15 cellular contexts compared by ENCODE assay signal in genomic region chr3:15845475-15845874, GRCh38.
DNase-seq lines count a peak whose midpoint lies in the region; ATAC-seq and TF ChIP-seq lines count a peak whose summit lies in the region.
"Had no signal": no experiment of that assay in that cellular context is flagged by ENCODE, and none has a peak within 500 bp of the region (broad histone marks: within the 10 kb centered on the region; RNA-seq: fewer than 3 reads in every experiment).

No MANE protein-coding gene starts in this region.

- ATAC-seq in GM18861 (IDR thresholded peaks at IDR 0.05; ENCODE audit: unreplicated experiment) (peak; percentile 63), HG02610 (IDR thresholded peaks at IDR 0.05; ENCODE audit: unreplicated experiment) (peak; percentile 73), HG03565 (IDR thresholded peaks at IDR 0.05; ENCODE audit: unreplicated experiment) (peak; percentile 57), HG03457 (IDR thresholded peaks at IDR 0.05; ENCODE audit: unreplicated experiment) (no peak), GM19035 (IDR thresholded peaks at IDR 0.05; ENCODE audit: unreplicated experiment) (no peak)
- ATAC-seq: activated CD8-positive, alpha-beta memory T cell treated with anti-CD3 and anti-CD28 coated beads, Interleukin-2, amount 10 ng/mL, durations not matched to agents 7 days and 5 days; mucosa of descending colon had no signal

- in situ Hi-C loops in GM13977 (cut with MboI; ENCODE audit: low pct_unique_long_range_greater_than_20kb, low sequenced_read_pairs, unreplicated experiment) = no loop called here

- TF ChIP-seq CTCF in GM13977 (IDR thresholded peaks at IDR 0.05; ENCODE audit: extremely low read depth, insufficient read depth, missing control alignments) = no peak

- DNase-seq in GM13977 (ENCODE audit: low spot score) (peak; percentile 23), T-helper 1 cell (no peak), DMS114 treated with DMSO at 0.1 percent for 48 hours (lab: John Stamatoyannopoulos, UW; ENCODE audit: unreplicated experiment) (no peak)
- DNase-seq: activated CD8-positive, alpha-beta memory T cell treated with anti-CD3 and anti-CD28 coated beads, Interleukin-2, amount 10 ng/mL, durations not matched to agents 7 days and 5 days; aorta; effector CD8-positive, alpha-beta T cell; foreskin fibroblast; mucosa of descending colon; NCI-H1092 treated with DMSO at 0.1 percent for 48 hours; NCI-H226 had no signal

Comparison
In these comparisons a context has a peak if more than half of its experiments do, and no peak if none do; other contexts are left out.
1. ATAC-seq: peak in GM18861 (single experiment), HG02610 (single experiment) and HG03565 (single experiment); none in HG03457 (single experiment) and GM19035 (single experiment).